ENCODE assay signal across 1 cellular context in the genomic region with DNA sequence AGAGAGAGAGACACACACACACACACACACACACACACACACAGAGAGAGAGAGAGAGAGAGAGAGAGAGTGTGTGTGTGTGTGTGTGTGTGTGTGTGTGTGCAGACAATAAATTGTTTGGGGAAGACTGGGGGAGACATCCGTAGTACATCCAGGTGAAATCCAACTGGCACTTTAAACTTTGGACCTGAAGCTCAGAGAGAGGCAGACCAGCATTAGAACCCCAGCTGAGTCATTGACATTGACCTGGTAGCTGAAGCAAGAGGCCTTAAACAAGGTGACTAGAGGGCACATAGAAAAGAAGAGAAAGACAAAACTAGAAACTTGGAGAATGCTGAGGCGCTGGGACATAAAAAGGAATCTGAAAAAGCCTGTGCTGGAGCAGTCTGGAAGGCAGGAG.
TF ChIP-seq lines count a peak whose summit lies in the region.

No MANE protein-coding gene starts in this region.

TF ChIP-seq in HepG2, 621 proteins besides CTCF, POLR2A, EP300 and RAD21 (continued from another document and continues in another):
- TF ChIP-seq, protein P1, sequence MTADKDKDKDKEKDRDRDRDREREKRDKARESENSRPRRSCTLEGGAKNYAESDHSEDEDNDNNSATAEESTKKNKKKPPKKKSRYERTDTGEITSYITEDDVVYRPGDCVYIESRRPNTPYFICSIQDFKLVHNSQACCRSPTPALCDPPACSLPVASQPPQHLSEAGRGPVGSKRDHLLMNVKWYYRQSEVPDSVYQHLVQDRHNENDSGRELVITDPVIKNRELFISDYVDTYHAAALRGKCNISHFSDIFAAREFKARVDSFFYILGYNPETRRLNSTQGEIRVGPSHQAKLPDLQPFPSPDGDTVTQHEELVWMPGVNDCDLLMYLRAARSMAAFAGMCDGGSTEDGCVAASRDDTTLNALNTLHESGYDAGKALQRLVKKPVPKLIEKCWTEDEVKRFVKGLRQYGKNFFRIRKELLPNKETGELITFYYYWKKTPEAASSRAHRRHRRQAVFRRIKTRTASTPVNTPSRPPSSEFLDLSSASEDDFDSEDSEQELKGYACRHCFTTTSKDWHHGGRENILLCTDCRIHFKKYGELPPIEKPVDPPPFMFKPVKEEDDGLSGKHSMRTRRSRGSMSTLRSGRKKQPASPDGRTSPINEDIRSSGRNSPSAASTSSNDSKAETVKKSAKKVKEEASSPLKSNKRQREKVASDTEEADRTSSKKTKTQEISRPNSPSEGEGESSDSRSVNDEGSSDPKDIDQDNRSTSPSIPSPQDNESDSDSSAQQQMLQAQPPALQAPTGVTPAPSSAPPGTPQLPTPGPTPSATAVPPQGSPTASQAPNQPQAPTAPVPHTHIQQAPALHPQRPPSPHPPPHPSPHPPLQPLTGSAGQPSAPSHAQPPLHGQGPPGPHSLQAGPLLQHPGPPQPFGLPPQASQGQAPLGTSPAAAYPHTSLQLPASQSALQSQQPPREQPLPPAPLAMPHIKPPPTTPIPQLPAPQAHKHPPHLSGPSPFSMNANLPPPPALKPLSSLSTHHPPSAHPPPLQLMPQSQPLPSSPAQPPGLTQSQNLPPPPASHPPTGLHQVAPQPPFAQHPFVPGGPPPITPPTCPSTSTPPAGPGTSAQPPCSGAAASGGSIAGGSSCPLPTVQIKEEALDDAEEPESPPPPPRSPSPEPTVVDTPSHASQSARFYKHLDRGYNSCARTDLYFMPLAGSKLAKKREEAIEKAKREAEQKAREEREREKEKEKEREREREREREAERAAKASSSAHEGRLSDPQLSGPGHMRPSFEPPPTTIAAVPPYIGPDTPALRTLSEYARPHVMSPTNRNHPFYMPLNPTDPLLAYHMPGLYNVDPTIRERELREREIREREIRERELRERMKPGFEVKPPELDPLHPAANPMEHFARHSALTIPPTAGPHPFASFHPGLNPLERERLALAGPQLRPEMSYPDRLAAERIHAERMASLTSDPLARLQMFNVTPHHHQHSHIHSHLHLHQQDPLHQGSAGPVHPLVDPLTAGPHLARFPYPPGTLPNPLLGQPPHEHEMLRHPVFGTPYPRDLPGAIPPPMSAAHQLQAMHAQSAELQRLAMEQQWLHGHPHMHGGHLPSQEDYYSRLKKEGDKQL (CRISPR knock-in tag; IDR thresholded peaks at IDR 0.05; ENCODE audit: low read depth) = no peak
- TF ChIP-seq ZNF441 (CRISPR knock-in tag; IDR thresholded peaks at IDR 0.05; ENCODE audit: borderline replicate concordance) = peak; percentile 53; the same call in 1 of the 2 replicates
- peak; percentile 66; the same call in 1 of the 2 replicates for TF ChIP-seq TFAP4 (IDR thresholded peaks at IDR 0.05; ENCODE audit: borderline replicate concordance, low read depth)
- no peak for TF ChIP-seq ZNF142 (CRISPR knock-in tag; IDR thresholded peaks at IDR 0.05)
- TF ChIP-seq RBM22 (optimal IDR thresholded peaks at IDR 0.05; ENCODE audit: low read length) = no peak
- no peak for TF ChIP-seq GABPA (IDR thresholded peaks at IDR 0.05; ENCODE audit: low read depth, low read length)
- TF ChIP-seq GABPA (CRISPR knock-in tag; IDR thresholded peaks at IDR 0.05; ENCODE audit: low read depth) = no peak
- no peak for TF ChIP-seq HMG20A (CRISPR knock-in tag; IDR thresholded peaks at IDR 0.05; ENCODE audit: borderline replicate concordance)
- TF ChIP-seq SNRNP70 (IDR thresholded peaks at IDR 0.05; ENCODE audit: low read depth, low read length) = no peak
- peak; percentile 37; the same call in 1 of the 2 replicates for TF ChIP-seq FOSL1 (CRISPR knock-in tag; IDR thresholded peaks at IDR 0.05; ENCODE audit: borderline replicate concordance)
- TF ChIP-seq GATAD2A (CRISPR knock-in tag; IDR thresholded peaks at IDR 0.05) = no peak
- TF ChIP-seq SKI (IDR thresholded peaks at IDR 0.05; ENCODE audit: partially characterized antibody) = peak; percentile 64
- no peak for TF ChIP-seq ZNF292 (CRISPR knock-in tag; IDR thresholded peaks at IDR 0.05; ENCODE audit: borderline replicate concordance, low read depth)
- no peak for TF ChIP-seq TFDP1 (CRISPR knock-in tag; IDR thresholded peaks at IDR 0.05; ENCODE audit: borderline replicate concordance)
- TF ChIP-seq ARID5B (CRISPR knock-in tag; IDR thresholded peaks at IDR 0.05) = peak; percentile 48
- TF ChIP-seq SMAD3 (CRISPR knock-in tag; IDR thresholded peaks at IDR 0.05) = no peak
- peak in 1 of 2 experiments; percentile 48; a peak in 1 of 4 replicates for TF ChIP-seq NR2F1 (CRISPR knock-in tag; IDR thresholded peaks at IDR 0.05)
- TF ChIP-seq IRF1 (CRISPR knock-in tag; IDR thresholded peaks at IDR 0.05; ENCODE audit: low read depth) = no peak
- TF ChIP-seq, protein P2, sequence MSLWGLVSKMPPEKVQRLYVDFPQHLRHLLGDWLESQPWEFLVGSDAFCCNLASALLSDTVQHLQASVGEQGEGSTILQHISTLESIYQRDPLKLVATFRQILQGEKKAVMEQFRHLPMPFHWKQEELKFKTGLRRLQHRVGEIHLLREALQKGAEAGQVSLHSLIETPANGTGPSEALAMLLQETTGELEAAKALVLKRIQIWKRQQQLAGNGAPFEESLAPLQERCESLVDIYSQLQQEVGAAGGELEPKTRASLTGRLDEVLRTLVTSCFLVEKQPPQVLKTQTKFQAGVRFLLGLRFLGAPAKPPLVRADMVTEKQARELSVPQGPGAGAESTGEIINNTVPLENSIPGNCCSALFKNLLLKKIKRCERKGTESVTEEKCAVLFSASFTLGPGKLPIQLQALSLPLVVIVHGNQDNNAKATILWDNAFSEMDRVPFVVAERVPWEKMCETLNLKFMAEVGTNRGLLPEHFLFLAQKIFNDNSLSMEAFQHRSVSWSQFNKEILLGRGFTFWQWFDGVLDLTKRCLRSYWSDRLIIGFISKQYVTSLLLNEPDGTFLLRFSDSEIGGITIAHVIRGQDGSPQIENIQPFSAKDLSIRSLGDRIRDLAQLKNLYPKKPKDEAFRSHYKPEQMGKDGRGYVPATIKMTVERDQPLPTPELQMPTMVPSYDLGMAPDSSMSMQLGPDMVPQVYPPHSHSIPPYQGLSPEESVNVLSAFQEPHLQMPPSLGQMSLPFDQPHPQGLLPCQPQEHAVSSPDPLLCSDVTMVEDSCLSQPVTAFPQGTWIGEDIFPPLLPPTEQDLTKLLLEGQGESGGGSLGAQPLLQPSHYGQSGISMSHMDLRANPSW (CRISPR knock-in tag; IDR thresholded peaks at IDR 0.05; ENCODE audit: borderline replicate concordance) = no peak
- no peak for TF ChIP-seq HOXA7 (CRISPR knock-in tag; IDR thresholded peaks at IDR 0.05)
- TF ChIP-seq ZNF891 (CRISPR knock-in tag; IDR thresholded peaks at IDR 0.05) = no peak
- TF ChIP-seq ZBTB49 (CRISPR knock-in tag; IDR thresholded peaks at IDR 0.05; ENCODE audit: borderline replicate concordance) = no peak
- TF ChIP-seq, protein P3, sequence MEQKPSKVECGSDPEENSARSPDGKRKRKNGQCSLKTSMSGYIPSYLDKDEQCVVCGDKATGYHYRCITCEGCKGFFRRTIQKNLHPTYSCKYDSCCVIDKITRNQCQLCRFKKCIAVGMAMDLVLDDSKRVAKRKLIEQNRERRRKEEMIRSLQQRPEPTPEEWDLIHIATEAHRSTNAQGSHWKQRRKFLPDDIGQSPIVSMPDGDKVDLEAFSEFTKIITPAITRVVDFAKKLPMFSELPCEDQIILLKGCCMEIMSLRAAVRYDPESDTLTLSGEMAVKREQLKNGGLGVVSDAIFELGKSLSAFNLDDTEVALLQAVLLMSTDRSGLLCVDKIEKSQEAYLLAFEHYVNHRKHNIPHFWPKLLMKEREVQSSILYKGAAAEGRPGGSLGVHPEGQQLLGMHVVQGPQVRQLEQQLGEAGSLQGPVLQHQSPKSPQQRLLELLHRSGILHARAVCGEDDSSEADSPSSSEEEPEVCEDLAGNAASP (CRISPR knock-in tag; IDR thresholded peaks at IDR 0.05; ENCODE audit: borderline replicate concordance) = peak; percentile 22; the same call in 1 of the 2 replicates
